Comparison of ENCODE assay signal across 19 cellular contexts in genomic region chr11:61839742-61840141, GRCh38. TPM values are rescaled to one million over a fixed set of nuclear protein-coding genes. Genes with fewer than 3 reads are reported as not detected.
DNase-seq lines count a peak whose midpoint lies in the region; ATAC-seq and TF ChIP-seq lines count a peak whose summit lies in the region.
"Had no signal": no experiment of that assay in that cellular context is flagged by ENCODE, and none has a peak within 500 bp of the region (broad histone marks: within the 10 kb centered on the region; RNA-seq: fewer than 3 reads in every experiment).

No MANE protein-coding gene starts in this region.

- POLR2A ChIA-PET in HEK293 (lab: Yijun Ruan, JAX), result no interaction called here

- peaks cover 19% of the 10 kb centered on the region for H3K4me1 Mint-ChIP-seq in T-helper 1 cell treated with Interleukin-12 subunit alpha and Interleukin-12 subunit beta and Interleukin-4 antibody, amounts not matched to agents 30 μg/mL and 1 μg/mL, for 36 hours (ENCODE audit: low read depth)
- peaks cover 8% of the 10 kb centered on the region for H3K4me1 Mint-ChIP-seq in activated naive CD8-positive, alpha-beta T cell treated with anti-CD3 and anti-CD28 coated beads, Interleukin-2, amount 50 U/mL, for 24 hours
- H3K4me1 Mint-ChIP-seq in neural crest cell, result peaks cover 31% of the 10 kb centered on the region

- H3K9me3 Mint-ChIP-seq in T-helper 1 cell treated with Interleukin-12 subunit alpha and Interleukin-12 subunit beta and Interleukin-4 antibody, amounts not matched to agents 30 μg/mL and 1 μg/mL, for 36 hours, result no peaks in the 10 kb centered on the region
- H3K9me3 Mint-ChIP-seq in activated naive CD8-positive, alpha-beta T cell treated with anti-CD3 and anti-CD28 coated beads, Interleukin-2, amount 50 U/mL, for 24 hours, result no peaks in the 10 kb centered on the region
- no peaks in the 10 kb centered on the region for H3K9me3 Mint-ChIP-seq in neural crest cell
- H3K9me3 Mint-ChIP-seq: CD4-positive, alpha-beta T cell; GM23338; HFFc6 had no signal

- peaks cover 8 to 21% of the 10 kb centered on the region in 2 experiments; a peak in 2 of 3 replicates for H3K36me3 ChIP-seq in HEK293 (ENCODE audit: control insufficient read depth in 2 of 2, insufficient read depth in 1 of 2, low read length in 2 of 2)

- TF ChIP-seq CTCF in HEK293 (tag by site-specific recombination; IDR thresholded peaks at IDR 0.05) (no peak), neural crest cell (conservative IDR thresholded peaks at IDR 0.05) (no peak)

- H3K4me3 Mint-ChIP-seq in T-helper 1 cell treated with Interleukin-12 subunit alpha and Interleukin-12 subunit beta and Interleukin-4 antibody, amounts not matched to agents 30 μg/mL and 1 μg/mL, for 36 hours, result no peak overlapping the region
- H3K4me3 Mint-ChIP-seq in activated naive CD8-positive, alpha-beta T cell treated with anti-CD3 and anti-CD28 coated beads, Interleukin-2, amount 50 U/mL, for 24 hours, result no peak overlapping the region
- peak overlapping the region; percentile 11 for H3K4me3 Mint-ChIP-seq in neural crest cell
- H3K4me3 Mint-ChIP-seq: CD4-positive, alpha-beta T cell; GM23338; HFFc6 had no signal

- no peaks in the 10 kb centered on the region for H3K27me3 Mint-ChIP-seq in T-helper 1 cell treated with Interleukin-12 subunit alpha and Interleukin-12 subunit beta and Interleukin-4 antibody, amounts not matched to agents 30 μg/mL and 1 μg/mL, for 36 hours (ENCODE audit: low read depth)
- no peaks in the 10 kb centered on the region for H3K27me3 Mint-ChIP-seq in activated naive CD8-positive, alpha-beta T cell treated with anti-CD3 and anti-CD28 coated beads, Interleukin-2, amount 50 U/mL, for 24 hours
- H3K27me3 Mint-ChIP-seq in neural crest cell (ENCODE audit: low read depth), result no peaks in the 10 kb centered on the region
- H3K27me3 Mint-ChIP-seq: CD4-positive, alpha-beta T cell had no signal

- H3K36me3 Mint-ChIP-seq in T-helper 1 cell treated with Interleukin-12 subunit alpha and Interleukin-12 subunit beta and Interleukin-4 antibody, amounts not matched to agents 30 μg/mL and 1 μg/mL, for 36 hours (ENCODE audit: low read depth), result peaks cover 39% of the 10 kb centered on the region
- peaks cover 14% of the 10 kb centered on the region for H3K36me3 Mint-ChIP-seq in activated naive CD8-positive, alpha-beta T cell treated with anti-CD3 and anti-CD28 coated beads, Interleukin-2, amount 50 U/mL, for 24 hours (ENCODE audit: low read depth)
- peaks cover 35% of the 10 kb centered on the region for H3K36me3 Mint-ChIP-seq in neural crest cell (ENCODE audit: low read depth)

- H3K27ac Mint-ChIP-seq in T-helper 1 cell treated with Interleukin-12 subunit alpha and Interleukin-12 subunit beta and Interleukin-4 antibody, amounts not matched to agents 30 μg/mL and 1 μg/mL, for 36 hours, result peak overlapping the region; percentile 57
- H3K27ac Mint-ChIP-seq in activated naive CD8-positive, alpha-beta T cell treated with anti-CD3 and anti-CD28 coated beads, Interleukin-2, amount 50 U/mL, for 24 hours, result no peak overlapping the region
- H3K27ac Mint-ChIP-seq in neural crest cell (ENCODE audit: unreplicated experiment), result no peak overlapping the region
- H3K27ac Mint-ChIP-seq: CD4-positive, alpha-beta T cell; GM23338; HFFc6 had no signal

- H3K9me3 ChIP-seq in HEK293 (ENCODE audit: control insufficient read depth, insufficient read depth, low read depth, low read length), result no peaks in the 10 kb centered on the region
- H3K9me3 ChIP-seq: A549 had no signal

- no peak overlapping the region for H3K27ac ChIP-seq in HEK293 (ENCODE audit: extremely low read depth, low read depth, low read length)
- H3K27ac ChIP-seq: 22Rv1, A549, C4-2B had no signal

- H3K4me1 ChIP-seq in HEK293 (ENCODE audit: control insufficient read depth, insufficient read depth, low read length), result no peaks in the 10 kb centered on the region

- DNase-seq in T-helper 1 cell (no peak), neural crest cell (ENCODE audit: low read depth, low spot score) (no peak), OCI-M2 (lab: John Stamatoyannopoulos, UW; ENCODE audit: unreplicated experiment) (no peak), COLO829 (ENCODE audit: low spot score) (no peak)
- DNase-seq in activated naive CD8-positive, alpha-beta T cell treated with anti-CD3 and anti-CD28 coated beads, Interleukin-2, amount 50 U/mL, for 24 hours, result no peak
- DNase-seq: AML-193; CD4-positive, alpha-beta T cell; DMS79 treated with DMSO at 0.1 percent for 48 hours; GF-D8; HCEC 1CT; HFFc6 had no signal

- CTCF ChIA-PET in HEK293 (lab: Yijun Ruan, JAX), result interaction anchor here (1.0 kb wide), 1 partner anchor 11 kb away, joined by 3 read pairs; the partner anchor contains the start of gene FADS2

- H3K4me3 ChIP-seq in HEK293 (ENCODE audit: low read depth, low read length), result no peak overlapping the region
- H3K4me3 ChIP-seq: A549, GM23338 had no signal

- peak; percentile 26 for ATAC-seq in activated naive CD8-positive, alpha-beta T cell treated with anti-CD3 and anti-CD28 coated beads, Interleukin-2, amount 50 U/mL, for 24 hours
- ATAC-seq in HG03196 (IDR thresholded peaks at IDR 0.05; ENCODE audit: unreplicated experiment), result no peak
- ATAC-seq: A549, GM23338, HepG2 had no signal

TF ChIP-seq in HEK293, 187 proteins besides CTCF, POLR2A, EP300 and RAD21:
- TF ChIP-seq ZNF146 (tag by site-specific recombination; IDR thresholded peaks at IDR 0.05) (peak; percentile 96), ZSCAN5A (tag by site-specific recombination; IDR thresholded peaks at IDR 0.05) (no peak)
TF ChIP-seq in HEK293: peak in this region for 1.

RNA-seq across cellular contexts. Expression of gene FADS2, which starts 11.6 kb away (rescaled TPM):
- 939 and 976 TPM in 2 replicates for total RNA-seq in neural crest cell

RNA-seq across cellular contexts. Expression of gene FADS1, which starts 22.9 kb away (rescaled TPM):
- total RNA-seq in neural crest cell, result 245 and 248 TPM in 2 replicates

RNA-seq across cellular contexts. Expression of gene FEN1, which starts 47.0 kb away (rescaled TPM):
- total RNA-seq in neural crest cell, result 99.6 TPM in 2 replicates

RNA-seq across cellular contexts. Expression of gene TMEM258, which starts 47.3 kb away (rescaled TPM):
- total RNA-seq in neural crest cell, result 162 and 174 TPM in 2 replicates

RNA-seq across cellular contexts. Expression of gene FADS3, which starts 51.6 kb away (rescaled TPM):
- total RNA-seq in neural crest cell, result 13.6 and 17.0 TPM in 2 replicates
